ENCODE assay signal across 1 cellular context in genomic region chr20:51447097-51447764, GRCh38.
TF ChIP-seq lines count a peak whose summit lies in the region.

No MANE protein-coding gene starts in this region.

TF ChIP-seq in IMR-90, 13 proteins besides CTCF, POLR2A, EP300 and RAD21 (continued from another document):
- TF ChIP-seq MAFK (IDR thresholded peaks at IDR 0.05; ENCODE audit: low read depth, low read length), result peak; percentile 47; the same call in 1 of the 2 replicates
- peak; percentile 60; the same call in 1 of the 2 replicates for TF ChIP-seq CEBPB (IDR thresholded peaks at IDR 0.05; ENCODE audit: low read depth, low read length)
- peak; percentile 32; the same call in 1 of the 2 replicates for TF ChIP-seq FOS (IDR thresholded peaks at IDR 0.05; ENCODE audit: low read depth, low read length)
- TF ChIP-seq ELK1 (IDR thresholded peaks at IDR 0.05; ENCODE audit: borderline replicate concordance, low read depth, low read length), result no peak
- no peak; the same call in 1 of the 2 replicates for TF ChIP-seq CHD1 (IDR thresholded peaks at IDR 0.05; ENCODE audit: low read depth, low read length)
